In genomic region chr17:50947844-50948514, GRCh38 we compare ENCODE assay signal across 8 cellular contexts.
DNase-seq lines count a peak whose midpoint lies in the region; ATAC-seq, FAIRE-seq and TF ChIP-seq lines count a peak whose summit lies in the region.

No MANE protein-coding gene starts in this region.

- H2AK9ac ChIP-seq in IMR-90 (replicated peaks; ENCODE audit: low read depth, low read length, poor library complexity) = peak overlapping the region; percentile 13

- H4K8ac ChIP-seq in IMR-90 (ENCODE audit: low read depth in 2 of 2, low read length in 2 of 2) = no peak overlapping the region

- H4K91ac ChIP-seq in IMR-90 (ENCODE audit: insufficient read depth, low read depth, low read length) = no peak overlapping the region; the same call in 1 of the 2 replicates

- FAIRE-seq in GM12892 (lab: Jason Lieb, UNC) = no peak

- peaks cover 30% of the 10 kb centered on the region for H3K4me1 Mint-ChIP-seq in MCF 10A (ENCODE audit: insufficient read depth, unreplicated experiment)

- H3K18ac ChIP-seq in IMR-90 (ENCODE audit: low read depth, low read length) = no peak overlapping the region

- no peak overlapping the region for H3K4me2 ChIP-seq in IMR-90 (ENCODE audit: low read depth, low read length)

- H3K4me3 ChIP-seq in IMR-90 (ENCODE audit: insufficient read depth, low read depth, low read length) = no peak overlapping the region

- peaks cover 27% of the 10 kb centered on the region for H3K9me1 ChIP-seq in IMR-90 (ENCODE audit: insufficient read depth, low read length)

- H3K79me1 ChIP-seq in IMR-90 (ENCODE audit: low read depth in 1 of 2, low read length in 2 of 2) = peaks cover 0 to 13% of the 10 kb centered on the region in 2 experiments; a peak in 2 of 4 replicates

- BruUV-seq in IMR-90 (replicated peaks; lab: Mats Ljungman, UMichigan) = no TSS peak
- BruUV-seq in MCF 10A (replicated peaks; lab: Mats Ljungman, UMichigan) = no TSS peak

- H3K9me3 ChIP-seq in IMR-90 (ENCODE audit: control insufficient read depth, insufficient read depth, low read length) = no peaks in the 10 kb centered on the region

- peak overlapping the region; percentile 45 for H2AFZ ChIP-seq in IMR-90 (replicated peaks; ENCODE audit: low read length, poor library complexity)

- dilution Hi-C loops in IMR-90 (cut with HindIII; ENCODE audit: low sequenced_read_pairs, unreplicated experiment) = no loop called here

- H3K14ac ChIP-seq in IMR-90 (replicated peaks; ENCODE audit: low read depth, low read length) = no peak overlapping the region

- H3K4ac ChIP-seq in IMR-90 (ENCODE audit: low read depth, low read length) = peak overlapping the region; percentile 1; the same call in 1 of the 2 replicates

- peaks cover 27% of the 10 kb centered on the region for H3K4me1 ChIP-seq in IMR-90 (ENCODE audit: control insufficient read depth, insufficient read depth, low read length)

- H3K9me3 Mint-ChIP-seq in MCF 10A (ENCODE audit: unreplicated experiment) = no peaks in the 10 kb centered on the region

- no peaks in the 10 kb centered on the region for H3K36me3 Mint-ChIP-seq in MCF 10A (ENCODE audit: insufficient read depth, unreplicated experiment)

- H3K9ac ChIP-seq in IMR-90 (ENCODE audit: low read depth, low read length) = no peak overlapping the region

- no CpG with 5 or more reads among the region's 14 CpGs for WGBS in IMR-90 (ENCODE audit: extremely low coverage in 2 of 2, insufficient read length in 1 of 2), 2 experiments

- no peak for DNase-seq in IMR-90
- peak; percentile 39 for DNase-seq in MCF 10A (ENCODE audit: unreplicated experiment)
- peak; percentile 88 for DNase-seq in mesenteric fat pad (ENCODE audit: low spot score)
- DNase-seq in cerebellar nuclear complex (lab: John Stamatoyannopoulos, UW) = no peak
- DNase-seq in NCI-H146 treated with DMSO at 0.1 percent for 48 hours (lab: John Stamatoyannopoulos, UW; ENCODE audit: unreplicated experiment) = no peak
- DNase-seq in GM12892 (ENCODE audit: insufficient read length) = no peak

- H4K5ac ChIP-seq in IMR-90 (ENCODE audit: low read depth, low read length) = no peak overlapping the region

- no peaks in the 10 kb centered on the region for H3K27me3 Mint-ChIP-seq in MCF 10A (ENCODE audit: insufficient read depth, unreplicated experiment)

- H3K27me3 ChIP-seq in IMR-90 (ENCODE audit: control insufficient read depth, insufficient read depth, low read length) = no peaks in the 10 kb centered on the region

- POLR2A ChIA-PET in IMR-90 (lab: Charles Lee; ENCODE audit: unreplicated experiment) = interaction anchor here (1.8 kb wide), 1 partner anchor 81 kb away, joined by 21 read pairs; the partner anchor contains the start of gene TOB1
- POLR2A ChIA-PET in MCF 10A (lab: Yijun Ruan, JAX) = interaction anchor here (0.7 to 12.7 kb wide), 6 partner anchors 13 to 95 kb away, joined by 3 to 473 read pairs (median 18); partner anchors contain the start of gene TOB1

- H3K27ac ChIP-seq in 22Rv1 (peak overlapping the region; percentile 99), IMR-90 (ENCODE audit: insufficient read depth, low read length) (no peak overlapping the region)

- no peaks in the 10 kb centered on the region for H3K36me3 ChIP-seq in IMR-90 (ENCODE audit: control insufficient read depth, insufficient read depth, low read length)

- H2BK20ac ChIP-seq in IMR-90 (ENCODE audit: low read depth, low read length) = no peak overlapping the region; the same call in 1 of the 2 replicates

- TF ChIP-seq RAD21 in IMR-90 (IDR thresholded peaks at IDR 0.05; ENCODE audit: low read length) = no peak

- peak overlapping the region; percentile 34; the same call in 1 of the 2 replicates for H2BK120ac ChIP-seq in IMR-90 (ENCODE audit: low read depth, low read length)

- intact Hi-C loops in IMR-90 (cut with micrococcal nuclease) = no loop called here
- intact Hi-C loops in MCF 10A (cut with micrococcal nuclease) = no loop called here

- TF ChIP-seq POLR2A in IMR-90 (IDR thresholded peaks at IDR 0.05; ENCODE audit: low read depth, low read length) = no peak
- no peak for TF ChIP-seq POLR2A in GM12892 (IDR thresholded peaks at IDR 0.05; ENCODE audit: low read depth, low read length)

- no peak overlapping the region for H3K56ac ChIP-seq in IMR-90 (ENCODE audit: extremely low read depth, insufficient read depth, low read length)

- CTCF ChIA-PET in IMR-90 (lab: Yijun Ruan, JAX) = interaction anchor here (1.1 to 3.0 kb wide), 2 partner anchors 84 to 96 kb away, joined by 3 to 17 read pairs; no protein-coding TSS in a partner anchor
- CTCF ChIA-PET in MCF 10A (lab: Yijun Ruan, JAX) = interaction anchor here (0.7 to 12.2 kb wide), 10 partner anchors 9 to 163 kb away, joined by 3 to 429 read pairs (median 8); partner anchors contain the start of gene TOB1

- in situ Hi-C loops in IMR-90 (cut with MboI; ENCODE audit: low sequenced_read_pairs) = no loop called here

- H2AK5ac ChIP-seq in IMR-90 (ENCODE audit: low read depth, low read length) = peak overlapping the region; percentile 31; the same call in 1 of the 2 replicates

- no peak overlapping the region; the same call in 1 of the 2 replicates for H3K23ac ChIP-seq in IMR-90 (ENCODE audit: low read depth, low read length)

- no peak overlapping the region for H2BK5ac ChIP-seq in IMR-90 (ENCODE audit: low read depth, low read length, poor library complexity, severe bottlenecking)

- peak overlapping the region; percentile 57 for H3K27ac Mint-ChIP-seq in MCF 10A (ENCODE audit: low read depth, unreplicated experiment)

- no peak overlapping the region for H2BK15ac ChIP-seq in IMR-90 (ENCODE audit: low read depth, low read length)

- no peak overlapping the region for H3K4me3 Mint-ChIP-seq in MCF 10A (ENCODE audit: unreplicated experiment)

- no peaks in the 10 kb centered on the region for H4K20me1 ChIP-seq in IMR-90 (ENCODE audit: insufficient read depth, low read length)

- no peak for ATAC-seq in IMR-90 (ENCODE audit: low read depth)
- no peak for ATAC-seq in GM18861 (IDR thresholded peaks at IDR 0.05; ENCODE audit: unreplicated experiment)

- TF ChIP-seq CTCF in 22Rv1 (IDR thresholded peaks at IDR 0.05) (no peak), IMR-90 (conservative IDR thresholded peaks at IDR 0.05; ENCODE audit: low read depth, low read length) (no peak), MCF 10A (IDR thresholded peaks at IDR 0.05; ENCODE audit: unreplicated experiment) (no peak)

TF ChIP-seq in IMR-90, 13 proteins besides CTCF, POLR2A, EP300 and RAD21:
- TF ChIP-seq BHLHE40 (IDR thresholded peaks at IDR 0.05; ENCODE audit: low read depth, low read length) = no peak
- no peak for TF ChIP-seq NFE2L2 (IDR thresholded peaks at IDR 0.05; ENCODE audit: low read depth, low read length)
- no peak for TF ChIP-seq RCOR1 (IDR thresholded peaks at IDR 0.05; ENCODE audit: insufficient replicate concordance, low read length)
- TF ChIP-seq FOS (IDR thresholded peaks at IDR 0.05; ENCODE audit: low read depth, low read length) = no peak
- no peak for TF ChIP-seq ELK1 (IDR thresholded peaks at IDR 0.05; ENCODE audit: borderline replicate concordance, low read depth, low read length)
- TF ChIP-seq MAZ (IDR thresholded peaks at IDR 0.05; ENCODE audit: borderline replicate concordance, low read depth, low read length) = no peak
- TF ChIP-seq CEBPB (IDR thresholded peaks at IDR 0.05; ENCODE audit: low read depth, low read length) = no peak
- no peak for TF ChIP-seq MAFK (IDR thresholded peaks at IDR 0.05; ENCODE audit: low read depth, low read length)
- no peak for TF ChIP-seq CHD1 (IDR thresholded peaks at IDR 0.05; ENCODE audit: low read depth, low read length)
- no peak for TF ChIP-seq SMC3 (IDR thresholded peaks at IDR 0.05; ENCODE audit: low read depth, low read length)
- TF ChIP-seq RFX5 (IDR thresholded peaks at IDR 0.05; ENCODE audit: low read depth, low read length) = no peak
- TF ChIP-seq, protein P1, sequence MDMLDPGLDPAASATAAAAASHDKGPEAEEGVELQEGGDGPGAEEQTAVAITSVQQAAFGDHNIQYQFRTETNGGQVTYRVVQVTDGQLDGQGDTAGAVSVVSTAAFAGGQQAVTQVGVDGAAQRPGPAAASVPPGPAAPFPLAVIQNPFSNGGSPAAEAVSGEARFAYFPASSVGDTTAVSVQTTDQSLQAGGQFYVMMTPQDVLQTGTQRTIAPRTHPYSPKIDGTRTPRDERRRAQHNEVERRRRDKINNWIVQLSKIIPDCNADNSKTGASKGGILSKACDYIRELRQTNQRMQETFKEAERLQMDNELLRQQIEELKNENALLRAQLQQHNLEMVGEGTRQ (IDR thresholded peaks at IDR 0.05; ENCODE audit: low read depth, low read length) = no peak
- no peak for TF ChIP-seq MXI1 (IDR thresholded peaks at IDR 0.05; ENCODE audit: borderline replicate concordance, low read depth, low read length)

Comparison
In these comparisons a context has a peak if more than half of its experiments do, and no peak if none do; other contexts are left out.
1. DNase-seq: peak in MCF 10A (single experiment) and mesenteric fat pad (single experiment); none in IMR-90 (single experiment), cerebellar nuclear complex (0 of 2), NCI-H146 treated with DMSO at 0.1 percent for 48 hours (single experiment) and GM12892 (single experiment).